ENCODE assay signal across 8 cellular contexts in the genomic region with DNA sequence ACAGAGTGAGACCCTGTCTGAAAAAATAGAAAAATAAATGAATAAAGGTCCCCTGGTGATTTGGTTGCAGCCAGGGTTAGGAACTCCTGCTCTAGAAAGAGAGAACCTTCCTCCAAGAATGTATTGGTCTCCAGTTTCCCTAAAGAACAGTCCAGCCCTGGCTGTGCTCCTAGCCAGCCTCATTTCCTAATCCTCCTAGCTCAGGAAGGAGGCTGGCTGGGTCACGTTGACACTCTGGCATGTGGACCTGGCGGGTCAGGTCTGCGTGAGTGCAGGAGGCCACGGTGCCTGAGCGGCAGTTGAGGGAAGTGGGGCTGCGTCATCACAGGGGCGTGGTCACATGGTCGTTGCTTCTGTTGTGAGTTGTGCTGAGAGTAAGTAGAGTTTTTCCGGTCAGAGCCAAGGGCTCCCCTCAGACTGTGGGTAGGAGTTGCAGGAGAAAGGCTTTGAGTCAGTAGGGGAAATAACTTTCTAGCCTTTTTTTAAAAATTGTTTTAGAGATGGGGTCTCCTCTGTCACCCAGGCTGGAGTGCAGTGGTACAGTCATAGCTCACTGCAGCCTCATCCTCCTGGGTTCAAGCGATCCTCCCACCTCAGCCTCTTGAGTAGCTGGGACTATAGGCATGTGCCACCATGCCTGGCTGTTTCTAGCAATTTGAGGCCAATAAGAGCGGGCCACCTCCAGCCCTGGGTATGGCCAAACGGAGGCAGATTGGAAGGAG.
DNase-seq lines count a peak whose midpoint lies in the region; ATAC-seq, FAIRE-seq and TF ChIP-seq lines count a peak whose summit lies in the region.

No MANE protein-coding gene starts in this region.

- no peak for TF ChIP-seq CTCF in sigmoid colon (IDR thresholded peaks at IDR 0.05)

- TF ChIP-seq POLR2A in sigmoid colon (IDR thresholded peaks at IDR 0.05): no peak

- H3K27ac ChIP-seq in sigmoid colon (peak overlapping the region in 3 of 4 donors; percentile 8 to 46 (median 45)), SJCRH30 (no peak overlapping the region)

- H3K4me3 ChIP-seq in sigmoid colon (no peak overlapping the region), SJCRH30 (no peak overlapping the region)

- TF ChIP-seq EP300 in sigmoid colon (IDR thresholded peaks at IDR 0.05): no peak

- peak; percentile 78 for ATAC-seq in HG02852 (IDR thresholded peaks at IDR 0.05; ENCODE audit: unreplicated experiment)
- ATAC-seq in HG03097 (IDR thresholded peaks at IDR 0.05; ENCODE audit: low FRiP score, unreplicated experiment): no peak

- intact Hi-C loops in sigmoid colon (cut with DNase I): loop anchor here (10.0 kb wide), 1 partner anchor 309 kb away; a partner anchor contains a TSS

- no peaks in the 10 kb centered on the region for H3K27me3 ChIP-seq in sigmoid colon
- H3K27me3 ChIP-seq in SJCRH30: no peaks in the 10 kb centered on the region

- peaks cover 0 to 63% (median 39%) of the 10 kb centered on the region in 4 donors for H3K4me1 ChIP-seq in sigmoid colon
- H3K4me1 ChIP-seq in SJCRH30: peaks cover 48% of the 10 kb centered on the region

- DNase-seq in RPMI8226: peak; percentile 45
- DNase-seq in activated effector memory CD4-positive, alpha-beta T cell treated with Interleukin-2 at 50 U/mL for 16 hours: peak; percentile 53
- DNase-seq in globus pallidus (ENCODE audit: low spot score): peak; percentile 60
- DNase-seq in sigmoid colon: peak; percentile 96
- DNase-seq in SJCRH30: no peak

- WGBS in sigmoid colon, 2 donors: 24 to 27% methylated on average over 12 of the region's 12 CpGs

- FAIRE-seq in G401.6 (lab: Jason Lieb, UNC): peak; percentile 40

- H3K9me3 ChIP-seq in sigmoid colon: no peaks in the 10 kb centered on the region
- H3K9me3 ChIP-seq in SJCRH30 (replicated peaks): no peaks in the 10 kb centered on the region

- no peaks in the 10 kb centered on the region for H3K36me3 ChIP-seq in sigmoid colon
- no peaks in the 10 kb centered on the region for H3K36me3 ChIP-seq in SJCRH30

Comparison
In these comparisons a context has a peak if more than half of its experiments do, and no peak if none do; other contexts are left out.
1. DNase-seq: peak in RPMI8226 (single experiment), activated effector memory CD4-positive, alpha-beta T cell treated with Interleukin-2 at 50 U/mL for 16 hours (single experiment), globus pallidus (single experiment) and sigmoid colon (single experiment); none in SJCRH30 (0 of 2).